Comparison of ENCODE assay signal across 8 cellular contexts in the genomic region with DNA sequence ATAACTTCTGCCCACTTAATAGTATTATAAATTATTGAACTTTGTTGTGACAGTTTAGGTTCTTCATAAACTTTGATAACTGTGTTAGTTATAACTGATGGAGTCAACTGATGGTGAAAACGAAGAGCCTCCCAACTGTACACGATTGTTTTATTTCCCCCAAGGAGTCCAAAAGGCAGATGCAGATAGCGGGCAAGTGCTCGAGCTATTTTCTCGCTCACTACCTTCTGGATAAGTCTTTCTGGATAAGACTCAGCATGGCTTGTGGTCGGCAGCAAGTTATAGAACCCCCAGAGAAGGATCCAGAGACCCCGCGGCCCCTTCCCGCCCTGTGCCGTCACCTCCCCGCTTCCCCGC. TPM values are rescaled to one million over a fixed set of nuclear protein-coding genes. Genes with fewer than 3 reads are reported as not detected.
DNase-seq lines count a peak whose midpoint lies in the region; ATAC-seq and TF ChIP-seq lines count a peak whose summit lies in the region.

No MANE protein-coding gene starts in this region.

- TF ChIP-seq CTCF in MCF 10A (IDR thresholded peaks at IDR 0.05; ENCODE audit: unreplicated experiment) (no peak), mesothelial cell of epicardium (IDR thresholded peaks at IDR 0.05; ENCODE audit: unreplicated experiment) (no peak)

- no peak for DNase-seq in activated naive CD4-positive, alpha-beta T cell (lab: John Stamatoyannopoulos, UW)
- DNase-seq in HuH-7.5 (ENCODE audit: low spot score) (peak; percentile 11), MCF 10A (ENCODE audit: unreplicated experiment) (no peak), mesothelial cell of epicardium (ENCODE audit: low spot score in 2 of 2, unreplicated experiment in 2 of 2) (no peak), NCI-H446 treated with DMSO at 0.1 percent for 48 hours (lab: John Stamatoyannopoulos, UW) (no peak), NCI-H524 treated with DMSO at 0.1 percent for 48 hours (lab: John Stamatoyannopoulos, UW) (no peak)

- BruUV-seq in MCF 10A (replicated peaks; lab: Mats Ljungman, UMichigan), result TSS peak; percentile 65

- no peaks in the 10 kb centered on the region for H3K9me3 Mint-ChIP-seq in activated naive CD4-positive, alpha-beta T cell treated with anti-CD3 and anti-CD28 coated beads, Interleukin-2, amount 50 U/mL, for 24 hours
- H3K9me3 Mint-ChIP-seq in MCF 10A (ENCODE audit: unreplicated experiment) (no peaks in the 10 kb centered on the region), mesothelial cell of epicardium (no peaks in the 10 kb centered on the region)

- H3K27me3 Mint-ChIP-seq in activated naive CD4-positive, alpha-beta T cell treated with anti-CD3 and anti-CD28 coated beads, Interleukin-2, amount 50 U/mL, for 24 hours, result no peaks in the 10 kb centered on the region
- no peaks in the 10 kb centered on the region for H3K27me3 Mint-ChIP-seq in MCF 10A (ENCODE audit: insufficient read depth, unreplicated experiment)
- no peaks in the 10 kb centered on the region for H3K27me3 Mint-ChIP-seq in mesothelial cell of epicardium (ENCODE audit: low read depth)

- no peak for ATAC-seq in HG02885 (IDR thresholded peaks at IDR 0.05; ENCODE audit: poor library complexity, unreplicated experiment)

- POLR2A ChIA-PET in MCF 10A (lab: Yijun Ruan, JAX), result interaction anchor here (0.5 to 2.0 kb wide), 5 partner anchors 12 to 368 kb away, joined by 3 to 21 read pairs (median 3); partner anchors contain the start of gene MRPL19

- H3K27ac Mint-ChIP-seq in activated naive CD4-positive, alpha-beta T cell treated with anti-CD3 and anti-CD28 coated beads, Interleukin-2, amount 50 U/mL, for 24 hours, result peak overlapping the region; percentile 94
- peak overlapping the region; percentile 90 for H3K27ac Mint-ChIP-seq in MCF 10A (ENCODE audit: low read depth, unreplicated experiment)
- H3K27ac Mint-ChIP-seq in mesothelial cell of epicardium, result peak overlapping the region; percentile 88

- peaks cover 37% of the 10 kb centered on the region for H3K4me1 Mint-ChIP-seq in activated naive CD4-positive, alpha-beta T cell treated with anti-CD3 and anti-CD28 coated beads, Interleukin-2, amount 50 U/mL, for 24 hours
- H3K4me1 Mint-ChIP-seq in MCF 10A (ENCODE audit: insufficient read depth, unreplicated experiment) (peaks cover 21% of the 10 kb centered on the region), mesothelial cell of epicardium (peaks cover 37% of the 10 kb centered on the region)

- peak overlapping the region; percentile 86 for H3K4me3 Mint-ChIP-seq in activated naive CD4-positive, alpha-beta T cell treated with anti-CD3 and anti-CD28 coated beads, Interleukin-2, amount 50 U/mL, for 24 hours
- peak overlapping the region; percentile 73 for H3K4me3 Mint-ChIP-seq in MCF 10A (ENCODE audit: unreplicated experiment)
- H3K4me3 Mint-ChIP-seq in mesothelial cell of epicardium, result peak overlapping the region; percentile 75

- intact Hi-C loops in MCF 10A (cut with micrococcal nuclease), result no loop called here

- H3K36me3 Mint-ChIP-seq in activated naive CD4-positive, alpha-beta T cell treated with anti-CD3 and anti-CD28 coated beads, Interleukin-2, amount 50 U/mL, for 24 hours, result peaks cover 7% of the 10 kb centered on the region
- H3K36me3 Mint-ChIP-seq in MCF 10A (ENCODE audit: insufficient read depth, unreplicated experiment) (peaks cover 18% of the 10 kb centered on the region), mesothelial cell of epicardium (peaks cover 9% of the 10 kb centered on the region)

- CTCF ChIA-PET in MCF 10A (lab: Yijun Ruan, JAX), result interaction anchor here (0.5 to 1.4 kb wide), 5 partner anchors 8 to 893 kb away, joined by 3 to 4 read pairs (median 3); no protein-coding TSS in a partner anchor

RNA-seq across cellular contexts. Expression of gene GCFC2, which starts 0.5 kb away (rescaled TPM):
- total RNA-seq in MCF 10A (2022) (38.5 and 41.3 TPM in 2 replicates), mesothelial cell of epicardium (32.0 to 35.7 TPM (median 34.6 TPM) in 3 replicates)
